In the genomic region with DNA sequence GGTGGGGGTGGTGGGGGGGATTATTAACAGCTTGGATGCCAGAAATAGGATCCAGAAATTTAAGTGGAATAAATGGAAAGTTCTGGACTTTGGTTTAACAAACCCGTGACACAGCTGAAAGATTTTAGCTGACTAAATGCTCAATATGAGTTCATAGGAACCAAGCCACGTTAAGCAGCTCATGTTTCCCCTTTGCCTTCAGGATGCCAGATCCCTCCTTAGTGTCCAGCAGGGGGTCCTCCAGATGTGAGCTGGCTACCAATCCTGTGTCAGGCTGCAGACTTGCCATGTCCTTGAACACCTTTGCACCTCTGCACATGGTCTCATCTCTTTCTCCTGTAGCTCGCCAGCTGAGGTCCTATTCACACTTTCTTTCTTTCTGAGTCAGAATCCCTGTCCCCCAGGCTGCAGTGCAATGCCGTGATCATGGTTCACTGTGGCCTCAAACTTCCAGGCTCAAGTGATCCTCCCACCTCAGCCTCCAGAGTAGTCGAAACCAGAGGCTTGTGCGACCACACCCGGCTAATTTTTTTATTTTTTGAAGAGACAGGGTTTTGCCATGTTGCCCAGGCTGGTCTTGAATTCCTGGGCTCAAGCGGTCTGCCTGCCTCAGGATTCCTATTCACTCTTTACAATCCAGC, we compare ENCODE assay signal across 16 cellular contexts.
DNase-seq lines count a peak whose midpoint lies in the region; ATAC-seq and TF ChIP-seq lines count a peak whose summit lies in the region.
"Had no signal": no experiment of that assay in that cellular context is flagged by ENCODE, and none has a peak within 500 bp of the region (broad histone marks: within the 10 kb centered on the region; RNA-seq: fewer than 3 reads in every experiment).

No MANE protein-coding gene starts in this region.

- H3K9me3 Mint-ChIP-seq in activated CD8-positive, alpha-beta memory T cell treated with anti-CD3 and anti-CD28 coated beads, Interleukin-2, amount 10 ng/mL, durations not matched to agents 7 days and 5 days (ENCODE audit: low read depth) = no peaks in the 10 kb centered on the region
- no peaks in the 10 kb centered on the region; a peak in 1 of 5 replicates for H3K9me3 Mint-ChIP-seq in H9

- peaks cover 7% of the 10 kb centered on the region for H3K4me1 ChIP-seq in PC-3 (ENCODE audit: insufficient read depth, low read length)
- no peaks in the 10 kb centered on the region; the same call in 1 of the 2 replicates for H3K4me1 ChIP-seq in H9 (ENCODE audit: insufficient read depth, low read length)
- H3K4me1 ChIP-seq: HAP-1 had no signal

- H3K4me2 ChIP-seq in PC-3 (ENCODE audit: low read length) (no peak overlapping the region), H9 (ENCODE audit: insufficient read depth, insufficient read length, low read length) (no peak overlapping the region)

- H4K8ac ChIP-seq in H9 (replicated peaks; ENCODE audit: insufficient read length, low read depth, low read length) = no peak overlapping the region

- no CpG with 5 or more reads among the region's 8 CpGs for WGBS in H9 (ENCODE audit: extremely low coverage, insufficient read length, low lambda C conversion rate)

- no peaks in the 10 kb centered on the region for H3K36me3 Mint-ChIP-seq in activated CD8-positive, alpha-beta memory T cell treated with anti-CD3 and anti-CD28 coated beads, Interleukin-2, amount 10 ng/mL, durations not matched to agents 7 days and 5 days
- H3K36me3 Mint-ChIP-seq in H9 (ENCODE audit: insufficient read depth in 1 of 3, low read depth in 3 of 3) = no peaks in the 10 kb centered on the region

- no peak overlapping the region for H2BK20ac ChIP-seq in H9 (ENCODE audit: low read depth, low read length, poor library complexity, severe bottlenecking)

- H2AFZ ChIP-seq in PC-3 (ENCODE audit: low read length) (no peak overlapping the region), H9 (ENCODE audit: low read length) (no peak overlapping the region)

- H3K9ac ChIP-seq in PC-3 (ENCODE audit: low read length) (no peak overlapping the region), H9 (ENCODE audit: extremely low read depth, insufficient read length, low read length) (no peak overlapping the region)

- H2BK5ac ChIP-seq in H9 (ENCODE audit: insufficient read length, low read length) = no peak overlapping the region

- H3K9me3 ChIP-seq in PC-3 (ENCODE audit: low read length) (no peaks in the 10 kb centered on the region), H9 (ENCODE audit: control insufficient read depth, low read depth, low read length) (no peaks in the 10 kb centered on the region)
- H3K9me3 ChIP-seq: HAP-1, MG63, SJCRH30 had no signal

- H3K36me3 ChIP-seq in PC-3 (ENCODE audit: low read depth, low read length) = no peaks in the 10 kb centered on the region
- H3K36me3 ChIP-seq: HAP-1, MG63, SJCRH30 had no signal

- no peaks in the 10 kb centered on the region for H3F3A ChIP-seq in PC-3 (ENCODE audit: low read length, unreplicated experiment)

- peak overlapping the region; percentile 41 for H3K27ac Mint-ChIP-seq in activated CD8-positive, alpha-beta memory T cell treated with anti-CD3 and anti-CD28 coated beads, Interleukin-2, amount 10 ng/mL, durations not matched to agents 7 days and 5 days
- no peak overlapping the region for H3K27ac Mint-ChIP-seq in H9

- H3K27me3 Mint-ChIP-seq in activated CD8-positive, alpha-beta memory T cell treated with anti-CD3 and anti-CD28 coated beads, Interleukin-2, amount 10 ng/mL, durations not matched to agents 7 days and 5 days = peaks cover 3% of the 10 kb centered on the region
- H3K27me3 Mint-ChIP-seq in H9 (ENCODE audit: low read depth) = peaks cover 4% of the 10 kb centered on the region

- no peak overlapping the region for H2BK120ac ChIP-seq in H9 (ENCODE audit: low read depth, low read length, poor library complexity, severe bottlenecking)

- no peak overlapping the region for H3K56ac ChIP-seq in H9 (ENCODE audit: insufficient read length, low read depth, low read length)

- H3K23me2 ChIP-seq in H9 (ENCODE audit: insufficient read length, low read depth, low read length, poor library complexity, severe bottlenecking) = no peaks in the 10 kb centered on the region

- no peak overlapping the region for H3K23ac ChIP-seq in H9 (ENCODE audit: insufficient read length, low read depth, low read length)

- intact Hi-C loops in PC-3 (cut with micrococcal nuclease) = no loop called here

- H3K79me2 ChIP-seq in PC-3 (ENCODE audit: low read length) = no peaks in the 10 kb centered on the region
- H3K79me2 ChIP-seq in H9 (ENCODE audit: insufficient read depth, low read length) = no peaks in the 10 kb centered on the region

- H3K9me2 ChIP-seq in PC-3 (replicated peaks; ENCODE audit: low read length) = no peaks in the 10 kb centered on the region

- H3K27me3 ChIP-seq in PC-3 (ENCODE audit: low read length) (no peaks in the 10 kb centered on the region), H9 (ENCODE audit: insufficient read depth, low read length) (no peaks in the 10 kb centered on the region)
- H3K27me3 ChIP-seq: MG63, SJCRH30 had no signal

- H3K27ac ChIP-seq in PC-3 (ENCODE audit: low read length) (no peak overlapping the region), H9 (ENCODE audit: insufficient read length, low read depth, low read length) (no peak overlapping the region)

- peaks cover 29% of the 10 kb centered on the region for H3K4me1 Mint-ChIP-seq in activated CD8-positive, alpha-beta memory T cell treated with anti-CD3 and anti-CD28 coated beads, Interleukin-2, amount 10 ng/mL, durations not matched to agents 7 days and 5 days
- H3K4me1 Mint-ChIP-seq in H9 = peaks cover 8 to 10% of the 10 kb centered on the region in 2 experiments

- H4K20me1 ChIP-seq in PC-3 (ENCODE audit: low read length) (no peaks in the 10 kb centered on the region), H9 (ENCODE audit: control insufficient read depth, insufficient read depth, insufficient read length) (no peaks in the 10 kb centered on the region)

- H2BK12ac ChIP-seq in H9 (ENCODE audit: insufficient read length, low read depth, low read length) = no peak overlapping the region

- H4K91ac ChIP-seq in H9 (ENCODE audit: insufficient read length, low read depth, low read length) = no peak overlapping the region

- TF ChIP-seq CTCF in foreskin fibroblast (IDR thresholded peaks at IDR 0.05; ENCODE audit: low read depth, low read length) = peak; percentile 6
- no peak for TF ChIP-seq CTCF in PC-3 (conservative IDR thresholded peaks at IDR 0.05; ENCODE audit: low read depth, low read length)
- TF ChIP-seq CTCF in H9 (conservative IDR thresholded peaks at IDR 0.05) = no peak

- no peak overlapping the region for H3K4ac ChIP-seq in H9 (ENCODE audit: low read depth, low read length)

- ATAC-seq in activated CD8-positive, alpha-beta memory T cell treated with anti-CD3 and anti-CD28 coated beads, Interleukin-2, amount 10 ng/mL, durations not matched to agents 7 days and 5 days = peak; percentile 28
- ATAC-seq in PC-3 = no peak

- DNase-seq in activated CD8-positive, alpha-beta memory T cell treated with anti-CD3 and anti-CD28 coated beads, Interleukin-2, amount 10 ng/mL, durations not matched to agents 7 days and 5 days = peak; percentile 44
- no peak for DNase-seq in activated CD8-positive, alpha-beta memory T cell treated with anti-CD3 and anti-CD28 coated beads for 24 hours
- DNase-seq in RPMI7951 (ENCODE audit: low read depth) = peak; percentile 44
- peak; percentile 30 to 64 for DNase-seq in foreskin fibroblast
- DNase-seq in stromal cell of bone marrow (ENCODE audit: low read depth) = peak; percentile 30
- no peak for DNase-seq in PC-3
- no peak for DNase-seq in H9
- DNase-seq in activated CD4-positive, alpha-beta T cell treated with anti-CD3 and anti-CD28 coated beads, Interleukin-2, amount 50 U/mL, for 1 hour = no peak
- DNase-seq: ACHN; activated naive CD4-positive, alpha-beta T cell treated with anti-CD3 and anti-CD28 coated beads, Interleukin-2, amount 50 U/mL, for 16 hours; MG63; NCI-H2171; nucleus accumbens; small intestine had no signal

- H2AK5ac ChIP-seq in H9 (ENCODE audit: insufficient read length, low read length) = no peak overlapping the region

- H2BK15ac ChIP-seq in H9 (ENCODE audit: low read depth, low read length) = no peak overlapping the region

- CTCF ChIA-PET in activated CD8-positive, alpha-beta memory T cell treated with anti-CD3 and anti-CD28 coated beads, Interleukin-2, amount 10 ng/mL, durations not matched to agents 7 days and 5 days (lab: Charles Lee) = interaction anchor here (1.0 to 2.0 kb wide), 7 partner anchors 13 to 370 kb away, joined by 3 to 7 read pairs (median 4); no protein-coding TSS in a partner anchor
- CTCF ChIA-PET in PC-3 (lab: Charles Lee) = no interaction called here

- no peak overlapping the region for H3K18ac ChIP-seq in H9 (ENCODE audit: insufficient read length, low read depth, low read length)

- H4K5ac ChIP-seq in H9 (ENCODE audit: insufficient read length, low read depth, low read length) = no peak overlapping the region

- no peak overlapping the region for H3K14ac ChIP-seq in H9 (ENCODE audit: insufficient read depth, low read length)

- H3T11ph ChIP-seq in H9 (ENCODE audit: low read length) = no peak overlapping the region

- H3K4me3 Mint-ChIP-seq in activated CD8-positive, alpha-beta memory T cell treated with anti-CD3 and anti-CD28 coated beads, Interleukin-2, amount 10 ng/mL, durations not matched to agents 7 days and 5 days = no peak overlapping the region
- H3K4me3 Mint-ChIP-seq in H9 = no peak overlapping the region

- BruUV-seq in PC-3 (replicated peaks; lab: Mats Ljungman, UMichigan) = no TSS peak

- no peak overlapping the region for H3K4me3 ChIP-seq in foreskin fibroblast (ENCODE audit: low read depth in 1 of 2, low read length in 2 of 2)
- H3K4me3 ChIP-seq in PC-3 (ENCODE audit: low read length) = no peak overlapping the region
- H3K4me3 ChIP-seq: HAP-1, MG63 had no signal

- POLR2A ChIA-PET in PC-3 (lab: Charles Lee; ENCODE audit: unreplicated experiment) = no interaction called here

- H3K79me1 ChIP-seq in H9 (ENCODE audit: insufficient read depth, low read depth, low read length, poor library complexity, severe bottlenecking) = no peaks in the 10 kb centered on the region

Comparison
In these comparisons a context has a peak if more than half of its experiments do, and no peak if none do; other contexts are left out.
1. DNase-seq: peak in activated CD8-positive, alpha-beta memory T cell treated with anti-CD3 and anti-CD28 coated beads, Interleukin-2, amount 10 ng/mL, durations not matched to agents 7 days and 5 days (single experiment), RPMI7951 (single experiment), foreskin fibroblast (2 of 2) and stromal cell of bone marrow (single experiment); none in activated CD8-positive, alpha-beta memory T cell treated with anti-CD3 and anti-CD28 coated beads for 24 hours (single experiment), PC-3 (single experiment), H9 (single experiment) and activated CD4-positive, alpha-beta T cell treated with anti-CD3 and anti-CD28 coated beads, Interleukin-2, amount 50 U/mL, for 1 hour (single experiment).